8 cellular contexts compared by ENCODE assay signal in genomic region chr5:115168829-115169391, GRCh38. TPM values are rescaled to one million over a fixed set of nuclear protein-coding genes. Genes with fewer than 3 reads are reported as not detected.
DNase-seq lines count a peak whose midpoint lies in the region; ATAC-seq, FAIRE-seq and TF ChIP-seq lines count a peak whose summit lies in the region.

No MANE protein-coding gene starts in this region.

- ATAC-seq in GM12878 (no peak), left colon (peak; percentile 39), HG03378 (IDR thresholded peaks at IDR 0.05; ENCODE audit: unreplicated experiment) (no peak)

- peak; percentile 57 for DNase-seq in activated CD8-positive, alpha-beta memory T cell treated with anti-CD3 and anti-CD28 coated beads, Interleukin-2, amount 50 U/mL, for 48 hours
- DNase-seq in activated CD8-positive, alpha-beta memory T cell treated with anti-CD3 and anti-CD28 coated beads, Interleukin-2, amount 50 U/mL, for 4 hours = no peak
- DNase-seq in LoVo (ENCODE audit: low spot score) (peak; percentile 33), GM12878 (ENCODE audit: low read depth, low spot score) (no peak), left colon (peak in 1 of 2 donors; percentile 62), testis (no peak)
- no peak for DNase-seq in stimulated activated CD4-positive, alpha-beta T cell treated with anti-CD3 and anti-CD28 coated beads, Interleukin-4, amount 100 ng/mL, for 1 hour

- POLR2A ChIA-PET in GM12878 (lab: Charles Lee) = interaction anchor here (1.0 kb wide), 1 partner anchor 40 kb away, joined by 4 read pairs; no protein-coding TSS in a partner anchor

- FAIRE-seq in GM12878 (lab: Jason Lieb, UNC) = peak; percentile 13

- H3K9ac ChIP-seq in GM12878 (ENCODE audit: control insufficient read depth, insufficient read depth, low read length) = no peak overlapping the region

- CTCF ChIA-PET in GM12878 (lab: Yijun Ruan, JAX) = interaction anchor here (1.2 kb wide), 1 partner anchor 65 kb away, joined by 4 read pairs; no protein-coding TSS in a partner anchor

- peak overlapping the region; percentile 86 for H3K4me3 ChIP-seq in GM12878
- peak overlapping the region; percentile 65 to 71 for H3K4me3 ChIP-seq in testis

- in situ Hi-C loops in GM12878 (cut with MboI) = no loop called here

- no peaks in the 10 kb centered on the region for H3K79me2 ChIP-seq in GM12878 (ENCODE audit: control insufficient read depth, insufficient read depth, low read length)

- TF ChIP-seq EP300 in GM12878 (IDR thresholded peaks at IDR 0.05; ENCODE audit: borderline replicate concordance in 1 of 2, control insufficient read depth in 1 of 2, low read depth in 2 of 2, low read length in 2 of 2) = no peak

- 10% methylated on average over 19 of the region's 31 CpGs for whole genome bisulfite sequencing in GM12878 (ENCODE audit: insufficient coverage, insufficient replicate concordance, low lambda C conversion rate, missing lambda C conversion rate)
- 3 to 9% methylated on average over 11 to 29 of the region's 31 CpGs for WGBS in testis, 2 donors

- H3K4me2 ChIP-seq in GM12878 (ENCODE audit: control insufficient read depth, insufficient read depth) = peak overlapping the region; percentile 98

- H3K4me1 ChIP-seq in GM12878 (ENCODE audit: control insufficient read depth, insufficient read depth, low read length) = no peaks in the 10 kb centered on the region
- H3K4me1 ChIP-seq in testis = no peaks in the 10 kb centered on the region

- BruUV-seq in GM12878 (replicated peaks; lab: Mats Ljungman, UMichigan) = no TSS peak

- intact Hi-C loops in GM12878 (cut with micrococcal nuclease; ENCODE audit: unreplicated experiment) = loop anchor here (5.0 kb wide), 1 partner anchor 78 kb away; no protein-coding TSS in a partner anchor
- intact Hi-C loops in left colon (cut with DNase I, micrococcal nuclease) = no loop called here
- intact Hi-C loops in testis (cut with DNase I; ENCODE audit: low total_unique reads) = no loop called here

- no peaks in the 10 kb centered on the region for H3K36me3 ChIP-seq in GM12878 (ENCODE audit: control insufficient read depth in 2 of 2, insufficient read depth in 2 of 2, low read length in 1 of 2)
- H3K36me3 ChIP-seq in testis (ENCODE audit: low read depth, missing control alignments) = no peaks in the 10 kb centered on the region

- TF ChIP-seq POLR2A in GM12878 (IDR thresholded peaks at IDR 0.05; ENCODE audit: low read depth, low read length) = no peak
- no peak for TF ChIP-seq POLR2A in testis (IDR thresholded peaks at IDR 0.05)

- SMC1A ChIA-PET in GM12878 (lab: Charles Lee; ENCODE audit: uncharacterized antibody, unreplicated experiment) = no interaction called here

- no peak for TF ChIP-seq RAD21 in GM12878 (IDR thresholded peaks at IDR 0.05; ENCODE audit: insufficient read depth, low read depth, low read length)

- H3K9me3 ChIP-seq in GM12878 (replicated peaks; ENCODE audit: control insufficient read depth, insufficient read depth, low read length) (peaks cover 8% of the 10 kb centered on the region; the same call in 2 of the 3 replicates), testis (no peaks in the 10 kb centered on the region)

- H3K27me3 ChIP-seq in GM12878 (replicated peaks in 1 of 2; ENCODE audit: control insufficient read depth in 2 of 2, insufficient read depth in 2 of 2, low read length in 1 of 2) = peaks cover 2 to 25% of the 10 kb centered on the region in 2 experiments
- no peaks in the 10 kb centered on the region for H3K27me3 ChIP-seq in testis

- no peaks in the 10 kb centered on the region for H4K20me1 ChIP-seq in GM12878 (ENCODE audit: control insufficient read depth, insufficient read depth)

- H2AFZ ChIP-seq in GM12878 (ENCODE audit: control insufficient read depth, low read depth, low read length) = no peak overlapping the region; the same call in 1 of the 2 replicates

- no peak overlapping the region for H3K27ac ChIP-seq in GM12878 (ENCODE audit: control insufficient read depth, insufficient read depth)
- H3K27ac ChIP-seq in testis = peak overlapping the region; percentile 41 to 57

- RAD21 ChIA-PET in GM12878 (lab: Charles Lee; ENCODE audit: unreplicated experiment) = no interaction called here

- no peak for TF ChIP-seq CTCF in GM12878 (IDR thresholded peaks at IDR 0.05 in 2 of 3, conservative IDR thresholded peaks at IDR 0.05 in 1 of 3; ENCODE audit: control insufficient read depth in 2 of 3, extremely low read depth in 1 of 3, insufficient read depth in 1 of 3, low read depth in 3 of 3, low read length in 3 of 3)
- no peak for TF ChIP-seq CTCF in testis (IDR thresholded peaks at IDR 0.05)

TF ChIP-seq in GM12878, 131 proteins besides CTCF, POLR2A, EP300 and RAD21:
- TF ChIP-seq RCOR1 (conservative IDR thresholded peaks at IDR 0.05; ENCODE audit: low read depth, low read length) (no peak), USF1 (IDR thresholded peaks at IDR 0.05; ENCODE audit: borderline replicate concordance, extremely low read length, insufficient read depth, low read depth, low read length) (no peak), RAD51 (IDR thresholded peaks at IDR 0.05) (no peak), BRCA1 (IDR thresholded peaks at IDR 0.05; ENCODE audit: low read depth, low read length) (no peak), ZNF24 (IDR thresholded peaks at IDR 0.05) (no peak), FOXK2 (IDR thresholded peaks at IDR 0.05) (no peak), SUPT20H (IDR thresholded peaks at IDR 0.05; ENCODE audit: borderline replicate concordance, control insufficient read depth, low read depth, low read length) (no peak), MTA3 (IDR thresholded peaks at IDR 0.05; ENCODE audit: borderline replicate concordance, low read length) (no peak), YY1 (IDR thresholded peaks at IDR 0.05; ENCODE audit: low read depth, low read length) (no peak), ZNF207 (IDR thresholded peaks at IDR 0.05; ENCODE audit: borderline replicate concordance) (no peak), PKNOX1 (IDR thresholded peaks at IDR 0.05) (no peak), MAX (IDR thresholded peaks at IDR 0.05; ENCODE audit: low read depth, low read length) (no peak), PML (IDR thresholded peaks at IDR 0.05; ENCODE audit: low read length) (no peak), HDGF (IDR thresholded peaks at IDR 0.05) (no peak), HCFC1 (IDR thresholded peaks at IDR 0.05; ENCODE audit: low read length) (no peak), BHLHE40 (IDR thresholded peaks at IDR 0.05; ENCODE audit: borderline replicate concordance in 1 of 2, low read depth in 2 of 2, low read length in 1 of 2) (no peak), TARDBP (IDR thresholded peaks at IDR 0.05; ENCODE audit: borderline replicate concordance) (no peak)
TF ChIP-seq in GM12878: peak in this region for 0.

RNA-seq across cellular contexts. Expression of gene TRIM36, which starts 0.8 kb away (rescaled TPM):
- total RNA-seq in GM12878 (2013; cell fraction: nucleolus; rRNA removed) = 0.33 TPM in 1 of 2 replicates, not detected in the other
- total RNA-seq in GM12878 (2014; rRNA removed) (not detected in 2 replicates), GM12878 (2014; rRNA removed; fragmentation: Illumina TruSeq; extraction: Trizol) (0.09 TPM in 1 of 2 replicates, not detected in the other), GM12878 (2021) (not detected in 2 replicates), left colon (10 to 100 TPM; 31.3 to 39.8 TPM), testis (100 to 1,000 TPM; 106 to 289 TPM)
- polyA plus RNA-seq in GM12878 (2011; ENCODE audit: low read depth) = not detected
- polyA plus RNA-seq in GM12878 (2011; rRNA removed) (0.01 and 0.17 TPM in 2 replicates), GM12878 (2014; fragmentation: Illumina TruSeq; extraction: Trizol) (0.06 TPM in 1 of 2 replicates, not detected in the other), GM12878 (2014; fragmentation: Nextera tagmentation; extraction: Ambion mirVana) (not detected), GM12878 (2014; rRNA removed) (0.11 TPM in 1 of 2 replicates, not detected in the other), GM12878 (2016; fragmentation: Nextera tagmentation; extraction: Ambion mirVana) (under 1 TPM in 1 of 2 experiments, not detected in 1; 0.09 TPM), testis (ENCODE audit: insufficient read depth, low read depth, low replicate concordance) (384 TPM)
- polyA plus RNA-seq in GM12878 (2011; cell fraction: cytosol; rRNA removed) = 0.04 TPM in 1 of 2 replicates, not detected in the other
- 0.13 TPM in 1 of 2 replicates, not detected in the other for polyA plus RNA-seq in GM12878 (2011; cell fraction: nucleus; rRNA removed)
- 0.06 TPM in 1 of 2 replicates, not detected in the other for polyA plus RNA-seq in GM12878 (2012)
- polyA minus RNA-seq in GM12878 (2011; rRNA and poly(A)+ RNA removed) = not detected in 2 replicates
- polyA minus RNA-seq in GM12878 (2011; cell fraction: cytosol; rRNA and poly(A)+ RNA removed) = not detected in 2 replicates
- not detected in 2 replicates for polyA minus RNA-seq in GM12878 (2011; cell fraction: nucleus; rRNA and poly(A)+ RNA removed)

Comparison
In these comparisons a context has a peak if more than half of its experiments do, and no peak if none do; other contexts are left out.
1. DNase-seq: peak in activated CD8-positive, alpha-beta memory T cell treated with anti-CD3 and anti-CD28 coated beads, Interleukin-2, amount 50 U/mL, for 48 hours (single experiment) and LoVo (single experiment); none in activated CD8-positive, alpha-beta memory T cell treated with anti-CD3 and anti-CD28 coated beads, Interleukin-2, amount 50 U/mL, for 4 hours (single experiment), GM12878 (single experiment), testis (single experiment) and stimulated activated CD4-positive, alpha-beta T cell treated with anti-CD3 and anti-CD28 coated beads, Interleukin-4, amount 100 ng/mL, for 1 hour (single experiment).
2. RNA of gene TRIM36, which starts 0.8 kb away (total RNA-seq): 106 to 289 TPM in testis and 31.3 to 39.8 TPM in left colon; 0.09 to 0.33 TPM in GM12878; every median in the first group is over 10 times any median in the second.